2 cellular contexts compared by ENCODE assay signal in the genomic region with DNA sequence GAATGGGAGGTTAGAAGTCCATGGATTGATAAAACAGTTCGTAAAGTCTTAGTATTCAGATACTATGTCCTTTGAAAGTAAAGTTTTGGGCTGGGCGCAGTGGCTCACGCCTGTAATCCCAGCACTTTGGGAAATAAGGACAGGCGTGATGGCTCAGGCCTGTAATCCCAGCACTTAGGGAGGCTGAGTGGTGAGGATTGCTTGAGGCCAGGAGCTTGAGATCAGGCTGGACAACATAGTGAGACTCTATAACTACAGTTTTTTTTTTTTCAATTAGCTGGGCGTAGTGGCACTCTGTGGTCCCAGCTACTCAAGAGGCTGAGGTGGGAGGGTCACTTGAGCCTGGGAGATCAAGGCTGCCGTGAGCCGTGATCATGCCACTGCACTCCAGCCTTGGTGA.
TF ChIP-seq lines count a peak whose summit lies in the region.

No MANE protein-coding gene starts in this region.

TF ChIP-seq in HepG2, 621 proteins besides CTCF, POLR2A, EP300 and RAD21:
- TF ChIP-seq, protein P1, sequence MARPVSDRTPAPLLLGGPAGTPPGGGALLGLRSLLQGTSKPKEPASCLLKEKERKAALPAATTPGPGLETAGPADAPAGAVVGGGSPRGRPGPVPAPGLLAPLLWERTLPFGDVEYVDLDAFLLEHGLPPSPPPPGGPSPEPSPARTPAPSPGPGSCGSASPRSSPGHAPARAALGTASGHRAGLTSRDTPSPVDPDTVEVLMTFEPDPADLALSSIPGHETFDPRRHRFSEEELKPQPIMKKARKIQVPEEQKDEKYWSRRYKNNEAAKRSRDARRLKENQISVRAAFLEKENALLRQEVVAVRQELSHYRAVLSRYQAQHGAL (CRISPR knock-in tag; IDR thresholded peaks at IDR 0.05; ENCODE audit: not compliant biosample characterization) = no peak
- TF ChIP-seq, protein P2, sequence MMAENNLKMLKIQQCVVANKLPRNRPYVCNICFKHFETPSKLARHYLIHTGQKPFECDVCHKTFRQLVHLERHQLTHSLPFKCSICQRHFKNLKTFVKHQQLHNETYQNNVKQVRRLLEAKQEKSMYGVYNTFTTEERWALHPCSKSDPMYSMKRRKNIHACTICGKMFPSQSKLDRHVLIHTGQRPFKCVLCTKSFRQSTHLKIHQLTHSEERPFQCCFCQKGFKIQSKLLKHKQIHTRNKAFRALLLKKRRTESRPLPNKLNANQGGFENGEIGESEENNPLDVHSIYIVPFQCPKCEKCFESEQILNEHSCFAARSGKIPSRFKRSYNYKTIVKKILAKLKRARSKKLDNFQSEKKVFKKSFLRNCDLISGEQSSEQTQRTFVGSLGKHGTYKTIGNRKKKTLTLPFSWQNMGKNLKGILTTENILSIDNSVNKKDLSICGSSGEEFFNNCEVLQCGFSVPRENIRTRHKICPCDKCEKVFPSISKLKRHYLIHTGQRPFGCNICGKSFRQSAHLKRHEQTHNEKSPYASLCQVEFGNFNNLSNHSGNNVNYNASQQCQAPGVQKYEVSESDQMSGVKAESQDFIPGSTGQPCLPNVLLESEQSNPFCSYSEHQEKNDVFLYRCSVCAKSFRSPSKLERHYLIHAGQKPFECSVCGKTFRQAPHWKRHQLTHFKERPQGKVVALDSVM (CRISPR knock-in tag; IDR thresholded peaks at IDR 0.05) = peak; percentile 40; the same call in 1 of the 2 replicates

TF ChIP-seq in K562, 482 proteins besides CTCF, POLR2A, EP300 and RAD21:
- TF ChIP-seq SUPT5H (IDR thresholded peaks at IDR 0.05) = no peak
- no peak for TF ChIP-seq MBD2 (IDR thresholded peaks at IDR 0.05; ENCODE audit: borderline replicate concordance, low read depth)
- TF ChIP-seq, protein P3, sequence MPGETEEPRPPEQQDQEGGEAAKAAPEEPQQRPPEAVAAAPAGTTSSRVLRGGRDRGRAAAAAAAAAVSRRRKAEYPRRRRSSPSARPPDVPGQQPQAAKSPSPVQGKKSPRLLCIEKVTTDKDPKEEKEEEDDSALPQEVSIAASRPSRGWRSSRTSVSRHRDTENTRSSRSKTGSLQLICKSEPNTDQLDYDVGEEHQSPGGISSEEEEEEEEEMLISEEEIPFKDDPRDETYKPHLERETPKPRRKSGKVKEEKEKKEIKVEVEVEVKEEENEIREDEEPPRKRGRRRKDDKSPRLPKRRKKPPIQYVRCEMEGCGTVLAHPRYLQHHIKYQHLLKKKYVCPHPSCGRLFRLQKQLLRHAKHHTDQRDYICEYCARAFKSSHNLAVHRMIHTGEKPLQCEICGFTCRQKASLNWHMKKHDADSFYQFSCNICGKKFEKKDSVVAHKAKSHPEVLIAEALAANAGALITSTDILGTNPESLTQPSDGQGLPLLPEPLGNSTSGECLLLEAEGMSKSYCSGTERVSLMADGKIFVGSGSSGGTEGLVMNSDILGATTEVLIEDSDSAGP (CRISPR knock-in tag; IDR thresholded peaks at IDR 0.05) = no peak
- TF ChIP-seq KDM2B (CRISPR knock-in tag; IDR thresholded peaks at IDR 0.05) = no peak
- TF ChIP-seq, protein P4, sequence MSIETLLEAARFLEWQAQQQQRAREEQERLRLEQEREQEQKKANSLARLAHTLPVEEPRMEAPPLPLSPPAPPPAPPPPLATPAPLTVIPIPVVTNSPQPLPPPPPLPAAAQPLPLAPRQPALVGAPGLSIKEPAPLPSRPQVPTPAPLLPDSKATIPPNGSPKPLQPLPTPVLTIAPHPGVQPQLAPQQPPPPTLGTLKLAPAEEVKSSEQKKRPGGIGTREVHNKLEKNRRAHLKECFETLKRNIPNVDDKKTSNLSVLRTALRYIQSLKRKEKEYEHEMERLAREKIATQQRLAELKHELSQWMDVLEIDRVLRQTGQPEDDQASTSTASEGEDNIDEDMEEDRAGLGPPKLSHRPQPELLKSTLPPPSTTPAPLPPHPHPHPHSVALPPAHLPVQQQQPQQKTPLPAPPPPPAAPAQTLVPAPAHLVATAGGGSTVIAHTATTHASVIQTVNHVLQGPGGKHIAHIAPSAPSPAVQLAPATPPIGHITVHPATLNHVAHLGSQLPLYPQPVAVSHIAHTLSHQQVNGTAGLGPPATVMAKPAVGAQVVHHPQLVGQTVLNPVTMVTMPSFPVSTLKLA (conservative IDR thresholded peaks at IDR 0.05) = no peak
- TF ChIP-seq RCOR1 (IDR thresholded peaks at IDR 0.05; ENCODE audit: borderline replicate concordance in 1 of 2, low read depth in 2 of 2, low read length in 2 of 2) = no peak
- no peak for TF ChIP-seq TRIM24 (IDR thresholded peaks at IDR 0.05)
- TF ChIP-seq BCOR (IDR thresholded peaks at IDR 0.05) = peak; percentile 70; the same call in 1 of the 2 replicates
- TF ChIP-seq, protein P5, sequence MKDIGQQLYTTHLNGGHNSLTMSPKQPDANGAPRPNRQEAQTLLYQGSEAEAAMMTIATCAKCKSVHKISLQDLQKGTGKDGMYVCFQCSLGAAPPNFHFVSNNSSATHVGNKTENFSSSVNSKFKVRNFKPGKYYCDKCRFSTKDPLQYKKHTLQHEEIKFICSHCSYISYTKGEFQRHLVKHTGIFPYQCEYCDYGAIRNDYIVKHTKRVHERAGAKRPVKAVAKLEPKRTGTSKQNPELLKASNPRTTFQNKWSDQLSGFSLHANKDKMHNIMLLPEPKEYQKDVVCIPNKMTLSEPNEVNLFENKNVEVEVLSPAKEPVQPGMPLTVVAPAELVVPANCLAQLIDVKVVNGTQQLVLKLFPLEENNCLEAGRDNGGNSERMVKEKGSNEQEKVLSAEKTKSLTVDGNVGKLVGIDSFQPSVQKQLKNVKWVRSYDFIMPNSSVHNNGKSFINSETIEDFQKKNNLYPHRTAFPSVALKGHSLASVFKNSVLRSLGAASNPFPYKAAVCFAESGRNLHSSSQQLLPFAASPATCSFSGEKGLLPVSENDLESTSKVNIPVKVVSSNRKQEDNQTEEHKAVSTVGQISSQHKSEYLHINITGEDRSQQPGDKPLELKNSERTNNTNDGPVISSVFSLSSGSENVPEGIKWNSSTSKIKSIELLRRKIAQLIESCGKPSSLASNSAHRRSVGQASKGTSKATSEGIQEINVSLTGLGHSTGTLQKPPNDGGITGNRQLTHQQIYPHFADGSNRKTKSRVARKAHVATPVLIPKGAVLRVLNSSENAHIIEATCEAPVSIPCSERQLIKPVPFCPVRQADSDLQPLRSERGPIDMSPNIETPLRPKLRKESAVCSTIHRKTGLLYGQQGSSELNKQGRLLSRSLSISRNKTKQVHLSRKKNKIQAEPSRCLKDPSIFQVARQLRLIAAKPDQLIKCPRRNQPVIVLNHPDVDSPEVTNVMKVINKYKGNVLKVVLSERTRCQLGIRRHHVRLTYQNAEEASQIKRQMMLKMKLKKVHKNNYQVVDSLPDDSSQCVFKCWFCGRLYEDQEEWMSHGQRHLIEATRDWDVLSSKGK (CRISPR knock-in tag; IDR thresholded peaks at IDR 0.05) = no peak
- TF ChIP-seq ZNF384 (IDR thresholded peaks at IDR 0.05; ENCODE audit: low read depth, low read length) = no peak
- TF ChIP-seq, protein P6, sequence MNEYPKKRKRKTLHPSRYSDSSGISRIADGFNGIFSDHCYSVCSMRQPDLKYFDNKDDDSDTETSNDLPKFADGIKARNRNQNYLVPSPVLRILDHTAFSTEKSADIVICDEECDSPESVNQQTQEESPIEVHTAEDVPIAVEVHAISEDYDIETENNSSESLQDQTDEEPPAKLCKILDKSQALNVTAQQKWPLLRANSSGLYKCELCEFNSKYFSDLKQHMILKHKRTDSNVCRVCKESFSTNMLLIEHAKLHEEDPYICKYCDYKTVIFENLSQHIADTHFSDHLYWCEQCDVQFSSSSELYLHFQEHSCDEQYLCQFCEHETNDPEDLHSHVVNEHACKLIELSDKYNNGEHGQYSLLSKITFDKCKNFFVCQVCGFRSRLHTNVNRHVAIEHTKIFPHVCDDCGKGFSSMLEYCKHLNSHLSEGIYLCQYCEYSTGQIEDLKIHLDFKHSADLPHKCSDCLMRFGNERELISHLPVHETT (CRISPR knock-in tag; conservative IDR thresholded peaks at IDR 0.05 in 1 of 2, IDR thresholded peaks at IDR 0.05 in 1 of 2) = no peak
- TF ChIP-seq ZNF121 (CRISPR knock-in tag; conservative IDR thresholded peaks at IDR 0.05) = peak; percentile 71
- TF ChIP-seq ZNF699 (CRISPR knock-in tag; IDR thresholded peaks at IDR 0.05; ENCODE audit: insufficient replicate concordance) = no peak
